11 cellular contexts compared by ENCODE assay signal in the genomic region with DNA sequence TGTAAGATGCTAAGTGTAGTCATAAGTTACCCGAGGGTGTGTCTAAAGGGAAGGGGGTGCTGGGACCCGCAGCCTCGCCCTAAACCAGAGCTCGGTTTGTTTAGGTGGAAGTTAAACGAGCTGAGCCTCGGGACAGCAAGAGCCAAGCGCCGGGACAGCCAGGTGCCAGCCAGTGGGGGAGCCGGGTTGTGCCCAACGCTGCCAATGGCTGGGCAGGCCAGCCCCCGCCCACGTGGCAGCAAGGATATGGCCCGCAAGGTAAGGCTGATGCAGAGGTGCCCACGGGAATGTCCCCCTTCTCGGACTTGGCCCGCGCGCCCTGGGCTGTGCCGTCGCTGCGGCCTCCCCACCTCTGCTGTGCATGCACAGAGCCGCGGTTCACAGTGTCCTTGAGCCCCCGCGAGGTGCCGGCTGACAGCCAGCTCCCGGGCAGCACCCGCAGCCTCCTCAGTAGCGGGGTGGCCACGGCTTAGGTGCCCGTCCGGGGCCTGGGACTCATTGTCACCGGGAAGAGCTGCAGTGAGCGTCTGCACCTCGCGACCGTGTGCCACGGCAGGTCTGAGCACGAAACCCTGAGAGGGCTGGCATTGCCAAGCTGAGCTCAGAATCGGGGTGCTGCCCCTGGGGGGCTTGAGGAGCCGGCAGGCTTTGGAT.
"Had no signal": no experiment of that assay in that cellular context is flagged by ENCODE, and none has a peak within 500 bp of the region (broad histone marks: within the 10 kb centered on the region; RNA-seq: fewer than 3 reads in every experiment).

No MANE protein-coding gene starts in this region.

- H3K27ac ChIP-seq: skin epidermis, tibial nerve, uterus had no signal

- H3K9me3 Mint-ChIP-seq: activated naive CD4-positive, alpha-beta T cell treated with anti-CD3 and anti-CD28 coated beads, Interleukin-2, amount 50 U/mL, for 72 hours; nephron progenitor cell had no signal

- H3K9me3 ChIP-seq: tibial nerve, uterus had no signal

- H3K27me3 ChIP-seq: dorsolateral prefrontal cortex, tibial nerve, uterus had no signal

- DNase-seq: activated CD4-positive, alpha-beta T cell treated with anti-CD3 and anti-CD28 coated beads, Interleukin-2, amount 50 U/mL, for 4 hours; activated gamma-delta T cell; hippocampal formation; left cardiac atrium; nephron progenitor cell; stimulated activated naive CD8-positive, alpha-beta T cell treated with anti-CD3 and anti-CD28 coated beads, Interleukin-15, Interleukin-2, amounts not matched to agents 100 U/mL and 50 U/mL, for 24 hours; uterus had no signal

- H3K4me3 ChIP-seq: dorsolateral prefrontal cortex, skin epidermis, tibial nerve, uterus had no signal

- H3K4me1 ChIP-seq: tibial nerve, uterus had no signal

- H3K27ac Mint-ChIP-seq: nephron progenitor cell had no signal

- H3K36me3 ChIP-seq: uterus had no signal

- ATAC-seq: activated naive CD4-positive, alpha-beta T cell treated with anti-CD3 and anti-CD28 coated beads, Interleukin-2, amount 50 U/mL, for 72 hours; stimulated activated naive CD8-positive, alpha-beta T cell treated with anti-CD3 and anti-CD28 coated beads, Interleukin-15, Interleukin-2, amounts not matched to agents 100 U/mL and 50 U/mL, for 24 hours had no signal

- H3K4me3 Mint-ChIP-seq: nephron progenitor cell had no signal
